23 cellular contexts compared by ENCODE assay signal in genomic region chr17:67168485-67168884, GRCh38.
DNase-seq lines count a peak whose midpoint lies in the region; ATAC-seq, FAIRE-seq and TF ChIP-seq lines count a peak whose summit lies in the region.
"Had no signal": no experiment of that assay in that cellular context is flagged by ENCODE, and none has a peak within 500 bp of the region (broad histone marks: within the 10 kb centered on the region; RNA-seq: fewer than 3 reads in every experiment).

No MANE protein-coding gene starts in this region.

- no peak for ATAC-seq in activated T-cell treated with anti-CD3 and anti-CD28 coated beads, Interleukin-2, amount 50 U/mL, for 72 hours (replicated peaks in 1 of 2)
- ATAC-seq in K562 = no peak
- ATAC-seq: GM12878 had no signal

- no peak overlapping the region for H2AFZ ChIP-seq in K562 (ENCODE audit: low read depth, low read length)

- H3K27ac ChIP-seq in K562 (ENCODE audit: extremely low read depth, low read depth, low read length) (no peak overlapping the region), small intestine (ENCODE audit: low read depth in 1 of 2, low read length in 1 of 2) (no peak overlapping the region)
- H3K27ac ChIP-seq: BLaER1 treated with 17β-estradiol and CSF1 and Interleukin-3, amounts not matched to agents 10 nM and 100 nM had no signal

- in situ Hi-C loops in K562 (cut with MboI) = no loop called here

- H3K9ac ChIP-seq in K562 (ENCODE audit: insufficient read depth in 1 of 2, low read depth in 2 of 2, low read length in 2 of 2) = no peak overlapping the region
- H3K9ac ChIP-seq: BLaER1 treated with 17β-estradiol and CSF1 and Interleukin-3, amounts not matched to agents 10 nM and 100 nM had no signal

- H3K27ac Mint-ChIP-seq in activated T-cell treated with anti-CD3 and anti-CD28 coated beads, Interleukin-2, amount 50 U/mL, for 72 hours = peak overlapping the region; percentile 81
- H3K27ac Mint-ChIP-seq: CD4-positive, alpha-beta T cell; HFFc6 had no signal

- WGBS in K562 (ENCODE audit: insufficient coverage, low coverage, missing lambda C conversion rate) = 55% methylated on average over 4 of the region's 4 CpGs
- WGBS in small intestine, 3 donors = 54 to 77% (median 58%) methylated on average over 4 of the region's 4 CpGs

- peaks cover 48% of the 10 kb centered on the region for H3K36me3 ChIP-seq in K562 (ENCODE audit: control insufficient read depth, insufficient read depth, low read length)
- H3K36me3 ChIP-seq in small intestine (ENCODE audit: control insufficient read depth in 2 of 2, insufficient read depth in 2 of 2, low read length in 2 of 2) = peaks cover 2 to 5% of the 10 kb centered on the region in 2 donors

- no peaks in the 10 kb centered on the region for H3K27me3 Mint-ChIP-seq in activated T-cell treated with anti-CD3 and anti-CD28 coated beads, Interleukin-2, amount 50 U/mL, for 72 hours (ENCODE audit: low read depth)
- H3K27me3 Mint-ChIP-seq: CD4-positive, alpha-beta T cell; CD8-positive, alpha-beta memory T cell had no signal

- intact Hi-C loops in K562 (cut with micrococcal nuclease) = no loop called here

- H3K4me1 ChIP-seq in K562 (replicated peaks in 1 of 2; ENCODE audit: control insufficient read depth in 2 of 2, insufficient read depth in 2 of 2, low read length in 2 of 2) = no peaks in the 10 kb centered on the region; a peak in 1 of 5 replicates
- peaks cover 0 to 1% of the 10 kb centered on the region in 2 donors for H3K4me1 ChIP-seq in small intestine (ENCODE audit: control insufficient read depth in 2 of 2, insufficient read depth in 1 of 2, low read depth in 1 of 2, low read length in 1 of 2)
- H3K4me1 ChIP-seq: HAP-1 had no signal

- CTCF ChIA-PET in K562 (lab: Yijun Ruan, JAX; ENCODE audit: low intra/inter-chr PET ratio) = no interaction called here

- H3K79me2 ChIP-seq in K562 (ENCODE audit: control insufficient read depth, insufficient read depth, low read length) = no peaks in the 10 kb centered on the region

- peaks cover 0 to 2% of the 10 kb centered on the region in 2 donors for H3K9me3 Mint-ChIP-seq in activated T-cell treated with anti-CD3 and anti-CD28 coated beads, Interleukin-2, amount 50 U/mL, for 72 hours
- H3K9me3 Mint-ChIP-seq: CD4-positive, alpha-beta T cell; CD8-positive, alpha-beta memory T cell; HFFc6 had no signal

- peaks cover 9 to 19% of the 10 kb centered on the region in 2 donors for H3K36me3 Mint-ChIP-seq in activated T-cell treated with anti-CD3 and anti-CD28 coated beads, Interleukin-2, amount 50 U/mL, for 72 hours (ENCODE audit: insufficient read depth in 2 of 2)

- no peak for TF ChIP-seq POLR2A in K562 (conservative IDR thresholded peaks at IDR 0.05)

- no peak for DNase-seq in activated T-cell treated with anti-CD3 and anti-CD28 coated beads, Interleukin-2, amount 50 U/mL, for 72 hours
- DNase-seq in activated T-cell treated with anti-CD3 and anti-CD28 coated beads for 4 hours = no peak
- DNase-seq in OCI-M1 (lab: John Stamatoyannopoulos, UW) = peak; percentile 33
- DNase-seq in K562 (ENCODE audit: extremely low read depth in 1 of 4, low spot score in 3 of 4) = no peak
- peak; percentile 77 for DNase-seq in small intestine
- no peak for DNase-seq in AG08396 (ENCODE audit: low spot score)
- DNase-seq in DMS79 treated with DMSO at 0.1 percent for 48 hours (lab: John Stamatoyannopoulos, UW) = no peak
- no peak for DNase-seq in COR-L47 (lab: John Stamatoyannopoulos, UW)
- DNase-seq: 8988T; BE2C; Calu3; CD4-positive, alpha-beta T cell; CD8-positive, alpha-beta memory T cell; EL; GDM1; GOT3; HFFc6 had no signal

- H3K4me2 ChIP-seq in K562 (ENCODE audit: insufficient read depth, low read length) = no peak overlapping the region
- H3K4me2 ChIP-seq: BLaER1 treated with 17β-estradiol and CSF1 and Interleukin-3, amounts not matched to agents 10 nM and 100 nM had no signal

- POLR2A ChIA-PET in K562 (lab: Yijun Ruan, JAX) = interaction anchor here (2.1 kb wide), 1 partner anchor 10 kb away, joined by 8 read pairs; no protein-coding TSS in a partner anchor

- H4K20me1 ChIP-seq in K562 (replicated peaks; ENCODE audit: control insufficient read depth, insufficient read depth, low read length) = no peaks in the 10 kb centered on the region

- no peak for TF ChIP-seq CTCF in K562 (IDR thresholded peaks at IDR 0.05 in 2 of 3, conservative IDR thresholded peaks at IDR 0.05 in 1 of 3; ENCODE audit: insufficient read depth in 2 of 3, low read depth in 1 of 3, low read length in 3 of 3)

- H3K9me1 ChIP-seq in K562 (ENCODE audit: control insufficient read depth, insufficient read depth, low read length) = no peaks in the 10 kb centered on the region

- TF ChIP-seq EP300 in K562 (IDR thresholded peaks at IDR 0.05; ENCODE audit: low read length) = no peak

- H3K4me3 ChIP-seq in K562 (no peak overlapping the region), small intestine (ENCODE audit: low read depth in 1 of 2, low read length in 2 of 2) (no peak overlapping the region)
- H3K4me3 ChIP-seq: BLaER1 treated with 17β-estradiol and CSF1 and Interleukin-3, amounts not matched to agents 10 nM and 100 nM; GM12878; HAP-1 had no signal

- no TSS peak for BruUV-seq in K562 (replicated peaks; lab: Mats Ljungman, UMichigan)

- FAIRE-seq in K562 (lab: Jason Lieb, UNC) (peak; percentile 26), small intestine (lab: Jason Lieb, UNC) (no peak)
- FAIRE-seq: GM12878, GM18507, H54 had no signal

- H3K4me1 Mint-ChIP-seq in activated T-cell treated with anti-CD3 and anti-CD28 coated beads, Interleukin-2, amount 50 U/mL, for 72 hours (ENCODE audit: low read depth) = no peaks in the 10 kb centered on the region

- H3K9me3 ChIP-seq in K562 (replicated peaks; ENCODE audit: control insufficient read depth, insufficient read depth, low read depth, low read length) (no peaks in the 10 kb centered on the region), small intestine (ENCODE audit: control insufficient read depth, low read depth) (no peaks in the 10 kb centered on the region)
- H3K9me3 ChIP-seq: BE2C; BLaER1 treated with 17β-estradiol and CSF1 and Interleukin-3, amounts not matched to agents 10 nM and 100 nM; HAP-1 had no signal

- TF ChIP-seq RAD21 in K562 (CRISPR knock-in tag; conservative IDR thresholded peaks at IDR 0.05 in 1 of 2, IDR thresholded peaks at IDR 0.05 in 1 of 2) = no peak

- H3K27me3 ChIP-seq in K562 (ENCODE audit: control insufficient read depth in 2 of 2, insufficient read depth in 2 of 2, low read length in 2 of 2) (no peaks in the 10 kb centered on the region), small intestine (ENCODE audit: control insufficient read depth in 2 of 2, insufficient read depth in 2 of 2, low read length in 2 of 2) (no peaks in the 10 kb centered on the region)
- H3K27me3 ChIP-seq: BE2C; BLaER1 treated with 17β-estradiol and CSF1 and Interleukin-3, amounts not matched to agents 10 nM and 100 nM had no signal

- H3K4me3 Mint-ChIP-seq in activated T-cell treated with anti-CD3 and anti-CD28 coated beads, Interleukin-2, amount 50 U/mL, for 72 hours = no peak overlapping the region
- H3K4me3 Mint-ChIP-seq: CD14-positive monocyte; CD4-positive, alpha-beta T cell; CD8-positive, alpha-beta memory T cell; HFFc6 had no signal

TF ChIP-seq in K562, 482 proteins besides CTCF, POLR2A, EP300 and RAD21:
- TF ChIP-seq, protein P1, sequence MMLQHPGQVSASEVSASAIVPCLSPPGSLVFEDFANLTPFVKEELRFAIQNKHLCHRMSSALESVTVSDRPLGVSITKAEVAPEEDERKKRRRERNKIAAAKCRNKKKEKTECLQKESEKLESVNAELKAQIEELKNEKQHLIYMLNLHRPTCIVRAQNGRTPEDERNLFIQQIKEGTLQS (IDR thresholded peaks at IDR 0.05) = no peak
- TF ChIP-seq, protein P1 (CRISPR knock-in tag; conservative IDR thresholded peaks at IDR 0.05) = no peak
- no peak for TF ChIP-seq SNIP1 (IDR thresholded peaks at IDR 0.05; ENCODE audit: low read depth)
- no peak for TF ChIP-seq KLF10 (CRISPR knock-in tag; IDR thresholded peaks at IDR 0.05)
- peak; percentile 67 for TF ChIP-seq BHLHE40 (IDR thresholded peaks at IDR 0.05; ENCODE audit: low read length)

Comparison
In these comparisons a context has a peak if more than half of its experiments do, and no peak if none do; other contexts are left out.
1. DNase-seq: peak in OCI-M1 (single experiment) and small intestine (single experiment); none in activated T-cell treated with anti-CD3 and anti-CD28 coated beads, Interleukin-2, amount 50 U/mL, for 72 hours (0 of 2), activated T-cell treated with anti-CD3 and anti-CD28 coated beads for 4 hours (single experiment), K562 (0 of 4), AG08396 (single experiment), DMS79 treated with DMSO at 0.1 percent for 48 hours (single experiment) and COR-L47 (single experiment).